Comparison of ENCODE assay signal across 14 cellular contexts in genomic region chr14:59347511-59347900, GRCh38.
DNase-seq lines count a peak whose midpoint lies in the region; ATAC-seq and TF ChIP-seq lines count a peak whose summit lies in the region.
"Had no signal": no experiment of that assay in that cellular context is flagged by ENCODE, and none has a peak within 500 bp of the region (broad histone marks: within the 10 kb centered on the region; RNA-seq: fewer than 3 reads in every experiment).

No MANE protein-coding gene starts in this region.

- 90 to 92% methylated on average over 5 of the region's 5 CpGs for WGBS in GM23248 (ENCODE audit: low coverage in 1 of 2, low lambda C conversion rate in 2 of 2, missing lambda C conversion rate in 2 of 2), 2 experiments

- H3K9ac ChIP-seq in GM23248 (no peak overlapping the region), OCI-LY1 (ENCODE audit: low read length) (no peak overlapping the region), rectal smooth muscle tissue (ENCODE audit: low read length) (no peak overlapping the region)

- no peak overlapping the region for H3K4me3 ChIP-seq in GM23248
- H3K4me3 ChIP-seq in OCI-LY1 (ENCODE audit: low read depth, low read length, poor library complexity, severe bottlenecking) = no peak overlapping the region
- H3K4me3 ChIP-seq in epithelial cell of esophagus (ENCODE audit: low read length) = no peak overlapping the region
- H3K4me3 ChIP-seq in rectal smooth muscle tissue (ENCODE audit: low read length) = no peak overlapping the region

- H2AFZ ChIP-seq in GM23248 (no peak overlapping the region), OCI-LY1 (ENCODE audit: low read length) (no peak overlapping the region)

- H3K36me3 ChIP-seq in GM23248 (ENCODE audit: low read depth) = peaks cover 21% of the 10 kb centered on the region
- peaks cover 81% of the 10 kb centered on the region; the same call in 1 of the 2 replicates for H3K36me3 ChIP-seq in OCI-LY1 (ENCODE audit: insufficient read depth, low read length)
- H3K36me3 ChIP-seq in rectal smooth muscle tissue (ENCODE audit: control insufficient read depth, insufficient read depth, low read length) = peaks cover 3% of the 10 kb centered on the region

- no peak for ATAC-seq in GM21737 (IDR thresholded peaks at IDR 0.05; ENCODE audit: unreplicated experiment)
- ATAC-seq: activated CD4-positive, CD25-positive, alpha-beta regulatory T cell treated with anti-CD3 and anti-CD28 coated beads, Interleukin-2, amount 50 U/mL, for 24 hours; HCT116 had no signal

- H3K27ac ChIP-seq in GM23248 (peak overlapping the region; percentile 32; the same call in 1 of the 2 replicates), OCI-LY1 (ENCODE audit: low read depth, low read length, poor library complexity, severe bottlenecking) (peak overlapping the region; percentile 57), rectal smooth muscle tissue (ENCODE audit: low read depth, low read length) (peak overlapping the region; percentile 72)

- H3F3A ChIP-seq in GM23248 (ENCODE audit: insufficient read depth) (peaks cover 13% of the 10 kb centered on the region), OCI-LY1 (ENCODE audit: insufficient read depth, low read length) (no peaks in the 10 kb centered on the region)

- in situ Hi-C loops in GM23248 (cut with MboI) = no loop called here

- DNase-seq in GM23248 (no peak), epithelial cell of esophagus (ENCODE audit: low read depth) (peak; percentile 95), occipital lobe (lab: John Stamatoyannopoulos, UW) (no peak), DMS53 (lab: John Stamatoyannopoulos, UW) (no peak)
- no peak for DNase-seq in NK-92 treated with Interleukin-12 subunit alpha and Interleukin-12 subunit beta, amount 100 ng/mL, for 24 hours (lab: John Stamatoyannopoulos, UW)
- DNase-seq: mesendoderm, MM.1S, NCI-H2171 treated with DMSO at 0.1 percent for 48 hours, T-helper 1 cell had no signal

- peak overlapping the region; percentile 16 for H3K4me2 ChIP-seq in GM23248 (ENCODE audit: unreplicated experiment)
- H3K4me2 ChIP-seq in OCI-LY1 (ENCODE audit: low read length) = no peak overlapping the region; the same call in 1 of the 2 replicates

- H3K9me3 ChIP-seq in GM23248 (ENCODE audit: low read depth) (no peaks in the 10 kb centered on the region), OCI-LY1 (ENCODE audit: low read length) (no peaks in the 10 kb centered on the region)

- no peaks in the 10 kb centered on the region for H4K20me1 ChIP-seq in GM23248 (ENCODE audit: insufficient read depth)
- H4K20me1 ChIP-seq in OCI-LY1 (ENCODE audit: insufficient read depth, low read length) = no peaks in the 10 kb centered on the region

- H3K4me1 ChIP-seq in GM23248 (ENCODE audit: insufficient read depth) = peaks cover 16% of the 10 kb centered on the region
- H3K4me1 ChIP-seq in OCI-LY1 (ENCODE audit: insufficient read depth, low read length, severe bottlenecking) = peaks cover 30% of the 10 kb centered on the region
- H3K4me1 ChIP-seq in rectal smooth muscle tissue (ENCODE audit: control insufficient read depth, insufficient read depth, low read length) = peaks cover 61% of the 10 kb centered on the region

- no peaks in the 10 kb centered on the region for H3K9me2 ChIP-seq in GM23248 (ENCODE audit: insufficient read depth)
- H3K9me2 ChIP-seq in OCI-LY1 (ENCODE audit: low read depth, low read length) = no peaks in the 10 kb centered on the region

- H3K79me2 ChIP-seq in GM23248 (ENCODE audit: insufficient read depth) (no peaks in the 10 kb centered on the region), OCI-LY1 (ENCODE audit: insufficient read depth, low read length) (no peaks in the 10 kb centered on the region)

- TF ChIP-seq CTCF in OCI-LY1 (IDR thresholded peaks at IDR 0.05; ENCODE audit: low read length) (no peak), epithelial cell of esophagus (IDR thresholded peaks at IDR 0.05; ENCODE audit: insufficient read depth, low read depth, low read length, missing control alignments) (no peak)

- H3K27me3 ChIP-seq in GM23248 (replicated peaks; ENCODE audit: insufficient read depth) = no peaks in the 10 kb centered on the region
- no peaks in the 10 kb centered on the region for H3K27me3 ChIP-seq in OCI-LY1 (ENCODE audit: insufficient read depth, low read length)
- no peaks in the 10 kb centered on the region for H3K27me3 ChIP-seq in rectal smooth muscle tissue (ENCODE audit: control insufficient read depth, insufficient read depth, low read length)
